ENCODE assay signal across 8 cellular contexts in genomic region chr2:96143848-96144480, GRCh38. TPM values are rescaled to one million over a fixed set of nuclear protein-coding genes. Genes with fewer than 3 reads are reported as not detected.
DNase-seq lines count a peak whose midpoint lies in the region; ATAC-seq and TF ChIP-seq lines count a peak whose summit lies in the region.

No MANE protein-coding gene starts in this region.

- H3K27me3 Mint-ChIP-seq in natural killer cell treated with Interleukin-12 subunit alpha and Interleukin-12 subunit beta and Interleukin-15 and Interleukin-18, amount 100 ng/mL, for 72 hours, result no peaks in the 10 kb centered on the region

- peaks cover 0 to 9% (median 0%) of the 10 kb centered on the region in 9 donors for H3K36me3 ChIP-seq in heart right ventricle
- no peaks in the 10 kb centered on the region for H3K36me3 ChIP-seq in Peyer's patch

- TF ChIP-seq POLR2A in Peyer's patch (IDR thresholded peaks at IDR 0.05), result no peak

- peak in 1 of 9 donors; percentile 7 for TF ChIP-seq CTCF in heart right ventricle (IDR thresholded peaks at IDR 0.05)
- TF ChIP-seq CTCF in Peyer's patch (IDR thresholded peaks at IDR 0.05), result peak in 3 of 6 experiments; percentile 3 to 38 (median 22)

- no peaks in the 10 kb centered on the region for H3K36me3 Mint-ChIP-seq in natural killer cell treated with Interleukin-12 subunit alpha and Interleukin-12 subunit beta and Interleukin-15 and Interleukin-18, amount 100 ng/mL, for 72 hours

- DNase-seq in heart right ventricle, result no peak
- no peak for DNase-seq in left cardiac atrium
- peak; percentile 41 to 61 (median 49) for DNase-seq in Peyer's patch
- DNase-seq in T47D (ENCODE audit: low read depth in 1 of 2, low spot score in 1 of 2), result peak; percentile 62
- peak; percentile 58 for DNase-seq in natural killer cell treated with Interleukin-12 subunit alpha and Interleukin-12 subunit beta and Interleukin-15 and Interleukin-18, amount 100 ng/mL, for 72 hours (ENCODE audit: low spot score)
- DNase-seq in NK-92 treated with Interleukin-12 subunit alpha and Interleukin-12 subunit beta, amount 100 ng/mL, for 24 hours (lab: John Stamatoyannopoulos, UW), result no peak
- no peak for DNase-seq in AG20443 (ENCODE audit: low spot score)

- 94 to 95% methylated on average over 23 of the region's 23 CpGs for WGBS in heart right ventricle, 2 donors

- H3K4me3 ChIP-seq in heart right ventricle, result peak overlapping the region in 9 of 10 donors; percentile 37 to 68 (median 58)
- peak overlapping the region; percentile 47 to 90 (median 72) for H3K4me3 ChIP-seq in Peyer's patch

- H3K4me1 ChIP-seq in heart right ventricle (peaks cover 0 to 60% (median 39%) of the 10 kb centered on the region in 9 donors), Peyer's patch (peaks cover 0 to 41% (median 32%) of the 10 kb centered on the region in 4 donors)

- no peak for ATAC-seq in heart right ventricle
- ATAC-seq in left cardiac atrium, result no peak
- no peak for ATAC-seq in natural killer cell treated with Interleukin-12 subunit alpha and Interleukin-12 subunit beta and Interleukin-15 and Interleukin-18, amount 100 ng/mL, for 72 hours
- ATAC-seq in HG03460 (IDR thresholded peaks at IDR 0.05; ENCODE audit: unreplicated experiment), result no peak

- peaks cover 39 to 52% of the 10 kb centered on the region in 2 donors for H3K4me1 Mint-ChIP-seq in natural killer cell treated with Interleukin-12 subunit alpha and Interleukin-12 subunit beta and Interleukin-15 and Interleukin-18, amount 100 ng/mL, for 72 hours (ENCODE audit: low read depth in 2 of 2)

- intact Hi-C loops in heart right ventricle (cut with DNase I), result loop anchor here in 5 of 10 donors (5.0 to 10.0 kb wide), 4 partner anchors 51 to 371 kb away; partner anchors contain the start of genes CIAO1 (in 2 of the 5) and TMEM127 (in 2 of the 5)
- intact Hi-C loops in left cardiac atrium (cut with DNase I), result no loop called here

- peak overlapping the region; percentile 97 for H3K4me3 Mint-ChIP-seq in natural killer cell treated with Interleukin-12 subunit alpha and Interleukin-12 subunit beta and Interleukin-15 and Interleukin-18, amount 100 ng/mL, for 72 hours

- no peaks in the 10 kb centered on the region for H3K9me3 Mint-ChIP-seq in natural killer cell treated with Interleukin-12 subunit alpha and Interleukin-12 subunit beta and Interleukin-15 and Interleukin-18, amount 100 ng/mL, for 72 hours

- in situ Hi-C loops in T47D (cut with HindIII; ENCODE audit: low pct_unique_long_range_greater_than_20kb, low sequenced_read_pairs), result no loop called here

- H3K9me3 ChIP-seq in heart right ventricle, result no peaks in the 10 kb centered on the region
- no peaks in the 10 kb centered on the region for H3K9me3 ChIP-seq in Peyer's patch

- H3K27ac ChIP-seq in heart right ventricle (peak overlapping the region in 1 of 10 donors; percentile 89), Peyer's patch (peak overlapping the region in 3 of 4 donors; percentile 78 to 97 (median 84))

- peak overlapping the region; percentile 80 to 89 for H3K27ac Mint-ChIP-seq in natural killer cell treated with Interleukin-12 subunit alpha and Interleukin-12 subunit beta and Interleukin-15 and Interleukin-18, amount 100 ng/mL, for 72 hours

- H3K27me3 ChIP-seq in heart right ventricle, result peaks cover 0 to 5% (median 0%) of the 10 kb centered on the region in 7 donors
- H3K27me3 ChIP-seq in Peyer's patch, result no peaks in the 10 kb centered on the region

RNA-seq across cellular contexts. Expression of gene DUSP2, which starts 1.3 kb away (rescaled TPM):
- total RNA-seq in heart right ventricle (1 to 10 TPM in 9 of 10 donors, under 1 TPM in 1; 0.61 to 6.8 (median 2.5) TPM), left cardiac atrium (1 to 10 TPM; 1.6 to 2.4 TPM), Peyer's patch (10 to 100 TPM in 1 of 4 donors, 1 to 10 TPM in 3; 2.7 to 28.1 (median 5.6) TPM)
- 10 to 100 TPM in 1 of 2 donors, 1 to 10 TPM in 1; 2.9 to 29.1 TPM for polyA plus RNA-seq in heart right ventricle
- 10 to 100 TPM; 30.9 to 52.0 TPM for total RNA-seq in natural killer cell treated with Interleukin-12 subunit alpha and Interleukin-12 subunit beta and Interleukin-15 and Interleukin-18, amount 100 ng/mL, for 72 hours

RNA-seq across cellular contexts. Expression of gene ASTL, which starts 5.7 kb away (rescaled TPM):
- total RNA-seq in heart right ventricle (not detected), left cardiac atrium (not detected), Peyer's patch (not detected)
- under 1 TPM in 1 of 2 donors, not detected in 1; 0.16 TPM for polyA plus RNA-seq in heart right ventricle
- under 1 TPM in 1 of 2 donors, not detected in 1; 0.92 TPM for total RNA-seq in natural killer cell treated with Interleukin-12 subunit alpha and Interleukin-12 subunit beta and Interleukin-15 and Interleukin-18, amount 100 ng/mL, for 72 hours

RNA-seq across cellular contexts. Expression of gene ADRA2B, which starts 27.6 kb away (rescaled TPM):
- total RNA-seq in heart right ventricle (1 to 10 TPM; 1.5 to 7.3 (median 3.4) TPM), left cardiac atrium (1 to 10 TPM; 1.6 to 2.3 TPM), Peyer's patch (under 1 TPM in 3 of 4 donors, not detected in 1; 0.28 to 0.67 (median 0.53) TPM)
- polyA plus RNA-seq in heart right ventricle, result 1 to 10 TPM; 1.9 to 5.2 TPM
- not detected for total RNA-seq in natural killer cell treated with Interleukin-12 subunit alpha and Interleukin-12 subunit beta and Interleukin-15 and Interleukin-18, amount 100 ng/mL, for 72 hours

Comparison
In these comparisons a context has a peak if more than half of its experiments do, and no peak if none do; other contexts are left out.
1. DNase-seq: peak in Peyer's patch (3 of 3), T47D (2 of 2) and natural killer cell treated with Interleukin-12 subunit alpha and Interleukin-12 subunit beta and Interleukin-15 and Interleukin-18, amount 100 ng/mL, for 72 hours (single experiment); none in heart right ventricle (0 of 2), left cardiac atrium (single experiment), NK-92 treated with Interleukin-12 subunit alpha and Interleukin-12 subunit beta, amount 100 ng/mL, for 24 hours (single experiment) and AG20443 (single experiment).